In the genomic region with DNA sequence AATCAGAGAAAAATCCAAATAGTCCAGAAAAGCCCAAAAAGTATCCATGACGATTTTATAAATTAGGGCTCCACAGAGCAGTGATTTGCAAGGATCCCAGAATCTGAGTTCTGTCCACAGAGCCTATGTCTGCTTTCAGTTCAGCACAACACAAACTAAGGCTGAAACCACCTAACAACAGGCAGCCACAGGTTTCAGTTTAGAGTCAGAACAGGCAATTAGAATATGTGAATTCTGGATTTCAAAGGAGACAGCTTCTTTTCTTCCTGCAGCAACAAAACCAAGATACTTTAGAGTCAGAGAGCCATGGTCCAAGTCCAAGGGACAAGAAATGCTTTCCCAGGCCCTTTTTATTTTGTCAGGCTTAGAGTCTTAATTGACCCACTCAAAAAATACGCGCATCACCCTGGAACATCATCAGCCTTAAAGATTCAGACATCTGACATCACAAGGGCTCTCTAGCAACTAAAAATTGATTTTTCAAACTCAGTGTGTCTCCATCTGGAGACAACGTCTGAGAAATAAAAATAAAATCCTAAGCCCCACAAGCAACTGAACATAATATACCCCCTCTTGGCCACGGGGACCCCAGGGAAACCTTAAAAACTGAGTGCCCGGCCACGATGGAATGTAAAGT, we compare ENCODE assay signal across 8 cellular contexts. TPM values are rescaled to one million over a fixed set of nuclear protein-coding genes. Genes with fewer than 3 reads are reported as not detected.
DNase-seq lines count a peak whose midpoint lies in the region; ATAC-seq, FAIRE-seq and TF ChIP-seq lines count a peak whose summit lies in the region.

No MANE protein-coding gene starts in this region.

- peak overlapping the region; percentile 58 for H3K4me2 ChIP-seq in keratinocyte (ENCODE audit: control insufficient read depth, extremely low read depth, insufficient read depth, low read depth, low read length)

- no peaks in the 10 kb centered on the region for H4K20me1 ChIP-seq in keratinocyte (ENCODE audit: control insufficient read depth, extremely low read depth, insufficient read depth, low read length)

- TF ChIP-seq CTCF in keratinocyte (optimal IDR thresholded peaks at IDR 0.05 in 1 of 3, IDR thresholded peaks at IDR 0.05 in 1 of 3, conservative IDR thresholded peaks at IDR 0.05 in 1 of 3; ENCODE audit: extremely low read depth in 1 of 3, insufficient read depth in 2 of 3, low read length in 3 of 3), result no peak
- TF ChIP-seq CTCF in suprapubic skin (IDR thresholded peaks at IDR 0.05), result no peak

- DNase-seq in T-helper 17 cell, result no peak
- no peak for DNase-seq in keratinocyte (ENCODE audit: low read depth, low spot score)
- no peak for DNase-seq in suprapubic skin (ENCODE audit: low spot score in 2 of 2)
- DNase-seq in effector memory CD4-positive, alpha-beta T cell, result no peak
- DNase-seq in stimulated activated CD4-positive, alpha-beta T cell treated with anti-CD3 and anti-CD28 coated beads, Interleukin-1b, Interleukin-23, amount 100 ng/mL, for 48 hours, result no peak
- no peak for DNase-seq in SK-N-DZ (ENCODE audit: low spot score)

- peak overlapping the region; percentile 67 for H3K27ac Mint-ChIP-seq in T-helper 17 cell

- ATAC-seq in GM19023 (IDR thresholded peaks at IDR 0.05; ENCODE audit: unreplicated experiment), result peak; percentile 89
- peak; percentile 83 for ATAC-seq in HG02870 (IDR thresholded peaks at IDR 0.05; ENCODE audit: unreplicated experiment)
- peak; percentile 41 for ATAC-seq in T-helper 17 cell

- 36% methylated on average over 7 of the region's 7 CpGs for WGBS in suprapubic skin

- H3K36me3 ChIP-seq in keratinocyte (ENCODE audit: control insufficient read depth in 2 of 2, extremely low read depth in 1 of 2, insufficient read depth in 2 of 2, low read length in 2 of 2) (no peaks in the 10 kb centered on the region), suprapubic skin (no peaks in the 10 kb centered on the region)
- H3K36me3 ChIP-seq in effector memory CD4-positive, alpha-beta T cell (ENCODE audit: control insufficient read depth, insufficient read depth, low read length), result no peaks in the 10 kb centered on the region

- no peaks in the 10 kb centered on the region for H3K9me1 ChIP-seq in keratinocyte (ENCODE audit: control insufficient read depth, extremely low read depth, insufficient read depth, low read length)

- peaks cover 17% of the 10 kb centered on the region for H3K4me1 Mint-ChIP-seq in T-helper 17 cell

- peak overlapping the region; percentile 88 for H3K27ac ChIP-seq in keratinocyte (ENCODE audit: control insufficient read depth, insufficient read depth, low read length)
- H3K27ac ChIP-seq in suprapubic skin, result peak overlapping the region; percentile 79
- no peak overlapping the region for H3K27ac ChIP-seq in effector memory CD4-positive, alpha-beta T cell (ENCODE audit: insufficient read depth, low read length, poor library complexity, severe bottlenecking)

- TF ChIP-seq EP300 in suprapubic skin (IDR thresholded peaks at IDR 0.05), result no peak

- H3K4me1 ChIP-seq in keratinocyte (ENCODE audit: control insufficient read depth, extremely low read depth, insufficient read depth, low read length), result peaks cover 26% of the 10 kb centered on the region
- H3K4me1 ChIP-seq in suprapubic skin, result peaks cover 34% of the 10 kb centered on the region
- H3K4me1 ChIP-seq in effector memory CD4-positive, alpha-beta T cell (ENCODE audit: control insufficient read depth, insufficient read depth, low read length, poor library complexity, severe bottlenecking), result no peaks in the 10 kb centered on the region

- no peaks in the 10 kb centered on the region for H3K79me2 ChIP-seq in keratinocyte (ENCODE audit: control insufficient read depth, insufficient read depth, low read length)

- H3K4me3 ChIP-seq in keratinocyte (ENCODE audit: control insufficient read depth in 2 of 3, extremely low read depth in 1 of 3, insufficient read depth in 2 of 3, low read depth in 1 of 3, low read length in 3 of 3) (peak overlapping the region in 1 of 3 experiments; percentile 22), suprapubic skin (no peak overlapping the region)
- no peak overlapping the region for H3K4me3 ChIP-seq in effector memory CD4-positive, alpha-beta T cell (ENCODE audit: insufficient read depth, low read depth, low read length, poor library complexity, severe bottlenecking)

- peaks cover 5% of the 10 kb centered on the region for H3K36me3 Mint-ChIP-seq in T-helper 17 cell (ENCODE audit: low read depth)

- dilution Hi-C loops in keratinocyte (cut with MboI; ENCODE audit: extremely low pct_ligation_motif_present, low sequenced_read_pairs), result no loop called here

- H3K9ac ChIP-seq in keratinocyte (ENCODE audit: control insufficient read depth, extremely low read depth, insufficient read depth, low read length), result peak overlapping the region; percentile 58

- no peaks in the 10 kb centered on the region for H3K27me3 ChIP-seq in keratinocyte (ENCODE audit: control insufficient read depth, extremely low read depth, insufficient read depth, low read length)
- no peaks in the 10 kb centered on the region for H3K27me3 ChIP-seq in suprapubic skin
- no peaks in the 10 kb centered on the region for H3K27me3 ChIP-seq in effector memory CD4-positive, alpha-beta T cell (replicated peaks; ENCODE audit: control insufficient read depth, insufficient read depth, low read length, poor library complexity, severe bottlenecking)

- H3K27me3 Mint-ChIP-seq in T-helper 17 cell, result peaks cover 9% of the 10 kb centered on the region

- no peak overlapping the region for H3K4me3 Mint-ChIP-seq in T-helper 17 cell

- no peak for TF ChIP-seq POLR2A in suprapubic skin (IDR thresholded peaks at IDR 0.05)

- peak; percentile 20 for FAIRE-seq in keratinocyte (lab: Jason Lieb, UNC)

- H2AFZ ChIP-seq in keratinocyte (ENCODE audit: control insufficient read depth, low read length), result peak overlapping the region; percentile 14

- H3K9me3 ChIP-seq in T-helper 17 cell (ENCODE audit: control insufficient read depth, low read length, poor library complexity, severe bottlenecking), result no peaks in the 10 kb centered on the region
- no peaks in the 10 kb centered on the region for H3K9me3 ChIP-seq in keratinocyte (ENCODE audit: control insufficient read depth, low read depth, low read length)
- no peaks in the 10 kb centered on the region for H3K9me3 ChIP-seq in suprapubic skin
- H3K9me3 ChIP-seq in effector memory CD4-positive, alpha-beta T cell (ENCODE audit: control insufficient read depth, low read length), result no peaks in the 10 kb centered on the region

RNA-seq across cellular contexts. Expression of a gene that starts 23.7 kb away (rescaled TPM):
- 10 to 100 TPM in 1 of 2 donors, 1 to 10 TPM in 1; 5.4 to 10.3 TPM for total RNA-seq in T-helper 17 cell
- polyA plus RNA-seq in keratinocyte, result 30.2 to 83.1 TPM (median 42.6 TPM) in 3 replicates
- 1.7 TPM for polyA plus RNA-seq in keratinocyte (2011; ENCODE audit: low read depth)
- polyA plus RNA-seq in keratinocyte (2011; cell fraction: cytosol; rRNA removed), result 22.6 and 33.1 TPM in 2 replicates
- 31.4 and 34.0 TPM in 2 replicates for polyA plus RNA-seq in keratinocyte (2011; cell fraction: nucleus; rRNA removed)
- 0.96 and 57.0 TPM in 2 replicates for polyA plus RNA-seq in keratinocyte (2012; ENCODE audit: low replicate concordance)
- 3.4 to 22.3 TPM (median 10.7 TPM) in 3 replicates for polyA minus RNA-seq in keratinocyte
- polyA minus RNA-seq in keratinocyte (2011; cell fraction: cytosol; rRNA and poly(A)+ RNA removed), result 11.7 TPM
- polyA minus RNA-seq in keratinocyte (2011; cell fraction: nucleus; rRNA and poly(A)+ RNA removed), result 9.2 and 19.9 TPM in 2 replicates
- total RNA-seq in suprapubic skin, result 1 to 10 TPM; 1.5 to 4.9 (median 2.1) TPM
- not detected in 2 replicates for polyA plus RNA-seq in SK-N-DZ (2014; cell fraction: cytosol; rRNA removed)
- not detected in 2 replicates for polyA plus RNA-seq in SK-N-DZ (2014; cell fraction: nucleus; rRNA removed)

RNA-seq across cellular contexts. Expression of a gene that starts 26.3 kb away (rescaled TPM):
- total RNA-seq in T-helper 17 cell (not detected), suprapubic skin (not detected)
- polyA plus RNA-seq in keratinocyte, result not detected in 3 replicates
- polyA plus RNA-seq in keratinocyte (2011; ENCODE audit: low read depth), result not detected
- not detected in 2 replicates for polyA plus RNA-seq in keratinocyte (2011; cell fraction: cytosol; rRNA removed)
- polyA plus RNA-seq in keratinocyte (2011; cell fraction: nucleus; rRNA removed), result not detected in 2 replicates
- polyA plus RNA-seq in keratinocyte (2012; ENCODE audit: low replicate concordance), result not detected in 2 replicates
- polyA minus RNA-seq in keratinocyte, result not detected in 3 replicates
- not detected for polyA minus RNA-seq in keratinocyte (2011; cell fraction: cytosol; rRNA and poly(A)+ RNA removed)
- not detected in 2 replicates for polyA minus RNA-seq in keratinocyte (2011; cell fraction: nucleus; rRNA and poly(A)+ RNA removed)
- not detected in 2 replicates for polyA plus RNA-seq in SK-N-DZ (2014; cell fraction: cytosol; rRNA removed)
- not detected in 2 replicates for polyA plus RNA-seq in SK-N-DZ (2014; cell fraction: nucleus; rRNA removed)

RNA-seq across cellular contexts. Expression of a gene that starts 40.9 kb away (rescaled TPM):
- 1 to 10 TPM; 1.9 to 3.8 TPM for total RNA-seq in T-helper 17 cell
- 96.9 to 140 TPM (median 112 TPM) in 3 replicates for polyA plus RNA-seq in keratinocyte
- 0.51 TPM for polyA plus RNA-seq in keratinocyte (2011; ENCODE audit: low read depth)
- polyA plus RNA-seq in keratinocyte (2011; cell fraction: cytosol; rRNA removed), result 47.7 and 95.1 TPM in 2 replicates
- polyA plus RNA-seq in keratinocyte (2011; cell fraction: nucleus; rRNA removed), result 73.5 and 102 TPM in 2 replicates
- 1.6 and 83.3 TPM in 2 replicates for polyA plus RNA-seq in keratinocyte (2012; ENCODE audit: low replicate concordance)
- 3.9 to 61.5 TPM (median 32.3 TPM) in 3 replicates for polyA minus RNA-seq in keratinocyte
- polyA minus RNA-seq in keratinocyte (2011; cell fraction: cytosol; rRNA and poly(A)+ RNA removed), result 20.1 TPM
- 25.6 and 37.2 TPM in 2 replicates for polyA minus RNA-seq in keratinocyte (2011; cell fraction: nucleus; rRNA and poly(A)+ RNA removed)
- 1 to 10 TPM; 1.9 to 7.1 (median 2.7) TPM for total RNA-seq in suprapubic skin
- not detected in 2 replicates for polyA plus RNA-seq in SK-N-DZ (2014; cell fraction: cytosol; rRNA removed)
- polyA plus RNA-seq in SK-N-DZ (2014; cell fraction: nucleus; rRNA removed), result 0.12 TPM in 1 of 2 replicates, not detected in the other

RNA-seq across cellular contexts. Expression of a gene that starts 49.7 kb away (rescaled TPM):
- total RNA-seq in T-helper 17 cell (10 to 100 TPM; 17.6 to 19.5 TPM), suprapubic skin (1 to 10 TPM in 3 of 4 donors, under 1 TPM in 1; 0.49 to 2.6 (median 1.4) TPM)
- 3.4 to 4.3 TPM (median 3.9 TPM) in 3 replicates for polyA plus RNA-seq in keratinocyte
- polyA plus RNA-seq in keratinocyte (2011; ENCODE audit: low read depth), result 1.5 TPM
- polyA plus RNA-seq in keratinocyte (2011; cell fraction: cytosol; rRNA removed), result 2.3 and 3.8 TPM in 2 replicates
- polyA plus RNA-seq in keratinocyte (2011; cell fraction: nucleus; rRNA removed), result 3.8 and 4.4 TPM in 2 replicates
- 1.1 and 3.7 TPM in 2 replicates for polyA plus RNA-seq in keratinocyte (2012; ENCODE audit: low replicate concordance)
- polyA minus RNA-seq in keratinocyte, result 0.26 to 2.6 TPM (median 1.7 TPM) in 3 replicates
- polyA minus RNA-seq in keratinocyte (2011; cell fraction: cytosol; rRNA and poly(A)+ RNA removed), result 2.5 TPM
- 2.4 and 3.6 TPM in 2 replicates for polyA minus RNA-seq in keratinocyte (2011; cell fraction: nucleus; rRNA and poly(A)+ RNA removed)
- polyA plus RNA-seq in SK-N-DZ (2014; cell fraction: cytosol; rRNA removed), result not detected in 2 replicates
- not detected in 2 replicates for polyA plus RNA-seq in SK-N-DZ (2014; cell fraction: nucleus; rRNA removed)
